Comparison of ENCODE assay signal across 17 cellular contexts in the genomic region with DNA sequence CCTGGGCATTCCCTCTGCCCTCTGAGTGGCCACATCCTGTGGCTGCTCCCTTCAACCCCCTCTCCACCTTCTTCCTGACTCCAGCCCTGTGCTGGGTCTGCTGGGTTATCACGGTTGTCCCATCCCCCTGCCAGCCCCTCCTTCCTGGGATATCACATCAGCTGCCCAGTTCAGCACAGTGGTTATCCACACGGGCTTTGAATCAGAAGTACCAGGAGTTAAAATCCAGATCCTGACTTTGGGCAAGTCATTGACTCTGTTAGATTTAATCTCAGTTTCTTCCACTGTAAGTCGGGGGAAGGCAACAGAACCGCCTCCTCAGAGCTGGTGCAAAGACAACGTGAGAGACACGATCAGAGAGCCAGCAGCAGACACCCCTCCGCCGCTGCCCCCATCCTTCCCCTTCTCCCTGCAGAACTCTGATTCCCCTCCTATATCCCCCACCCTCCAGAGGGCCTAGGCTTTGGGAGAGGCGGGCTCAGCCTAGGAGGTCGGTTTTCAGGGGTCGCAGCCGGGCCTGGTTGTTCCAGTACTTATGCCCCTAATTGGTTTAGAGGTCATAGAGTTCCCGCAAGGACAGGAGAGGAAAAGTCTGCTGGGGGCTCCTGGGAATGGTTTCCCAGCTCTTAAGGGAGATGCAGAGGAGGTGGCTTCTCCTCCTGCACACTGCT. TPM values are rescaled to one million over a fixed set of nuclear protein-coding genes. Genes with fewer than 3 reads are reported as not detected.
"Had no signal": no experiment of that assay in that cellular context is flagged by ENCODE, and none has a peak within 500 bp of the region (broad histone marks: within the 10 kb centered on the region; RNA-seq: fewer than 3 reads in every experiment).

No MANE protein-coding gene starts in this region.

- H3K4me3 ChIP-seq: esophagus squamous epithelium, lung, suprapubic skin had no signal

- H3K36me3 Mint-ChIP-seq: activated naive CD4-positive, alpha-beta T cell treated with anti-CD3 and anti-CD28 coated beads, Interleukin-2, amount 10 ng/mL, durations not matched to agents 7 days and 5 days had no signal

- H3K27me3 ChIP-seq: esophagus squamous epithelium had no signal

- H3K27ac ChIP-seq: neutrophil, suprapubic skin had no signal

- DNase-seq: activated CD4-positive, alpha-beta memory T cell treated with anti-CD3 and anti-CD28 coated beads, Interleukin-2, amount 10 ng/mL, durations not matched to agents 7 days and 5 days; activated CD4-positive, alpha-beta T cell treated with anti-CD3 and anti-CD28 coated beads for 4 hours; activated naive CD4-positive, alpha-beta T cell treated with anti-CD3 and anti-CD28 coated beads, Interleukin-2, amount 10 ng/mL, durations not matched to agents 7 days and 5 days; activated T-cell treated with anti-CD3 and anti-CD28 coated beads, Interleukin-2, amount 50 U/mL, for 24 hours; esophagus squamous epithelium; kidney glomerular epithelial cell; small intestine; stimulated activated CD4-positive, alpha-beta T cell treated with anti-CD3 and anti-CD28 coated beads, Interleukin-4, amount 100 ng/mL, for 4 hours; stimulated activated CD8-positive, alpha-beta memory T cell treated with anti-CD3 and anti-CD28 coated beads, Interleukin-4, amount 100 ng/mL, for 48 hours; stimulated activated naive CD4-positive, alpha-beta T cell treated with Interleukin-2 at 50 U/mL for 16 hours; T-helper 2 cell had no signal

- ATAC-seq: right cardiac atrium had no signal

- H3K4me3 Mint-ChIP-seq: activated CD4-positive, alpha-beta memory T cell treated with anti-CD3 and anti-CD28 coated beads, Interleukin-2, amount 10 ng/mL, durations not matched to agents 7 days and 5 days; activated naive CD4-positive, alpha-beta T cell treated with anti-CD3 and anti-CD28 coated beads, Interleukin-2, amount 10 ng/mL, durations not matched to agents 7 days and 5 days; activated T-cell treated with anti-CD3 and anti-CD28 coated beads, Interleukin-2, amount 50 U/mL, for 24 hours had no signal

- FAIRE-seq: colon, small intestine had no signal

- H3K9me3 Mint-ChIP-seq: activated CD4-positive, alpha-beta memory T cell treated with anti-CD3 and anti-CD28 coated beads, Interleukin-2, amount 10 ng/mL, durations not matched to agents 7 days and 5 days; activated naive CD4-positive, alpha-beta T cell treated with anti-CD3 and anti-CD28 coated beads, Interleukin-2, amount 10 ng/mL, durations not matched to agents 7 days and 5 days; activated T-cell treated with anti-CD3 and anti-CD28 coated beads, Interleukin-2, amount 50 U/mL, for 24 hours had no signal

- H3K36me3 ChIP-seq: esophagus squamous epithelium, neutrophil, suprapubic skin had no signal

- H3K27ac Mint-ChIP-seq: activated CD4-positive, alpha-beta memory T cell treated with anti-CD3 and anti-CD28 coated beads, Interleukin-2, amount 10 ng/mL, durations not matched to agents 7 days and 5 days; activated naive CD4-positive, alpha-beta T cell treated with anti-CD3 and anti-CD28 coated beads, Interleukin-2, amount 10 ng/mL, durations not matched to agents 7 days and 5 days; activated T-cell treated with anti-CD3 and anti-CD28 coated beads, Interleukin-2, amount 50 U/mL, for 24 hours had no signal

- H3K4me1 ChIP-seq: suprapubic skin had no signal

- H3K4me1 Mint-ChIP-seq: activated CD4-positive, alpha-beta memory T cell treated with anti-CD3 and anti-CD28 coated beads, Interleukin-2, amount 10 ng/mL, durations not matched to agents 7 days and 5 days; activated naive CD4-positive, alpha-beta T cell treated with anti-CD3 and anti-CD28 coated beads, Interleukin-2, amount 10 ng/mL, durations not matched to agents 7 days and 5 days had no signal

- H3K9me3 ChIP-seq: esophagus squamous epithelium, neutrophil, suprapubic skin had no signal

RNA-seq across cellular contexts. Expression of a gene that starts 42.5 kb away (rescaled TPM):
- total RNA-seq: activated CD4-positive, alpha-beta memory T cell treated with anti-CD3 and anti-CD28 coated beads, Interleukin-2, amount 10 ng/mL, durations not matched to agents 7 days and 5 days; fibroblast of villous mesenchyme had no signal
